ENCODE assay signal across 8 cellular contexts in genomic region chr22:50186181-50186731, GRCh38. TPM values are rescaled to one million over a fixed set of nuclear protein-coding genes. Genes with fewer than 3 reads are reported as not detected.
DNase-seq lines count a peak whose midpoint lies in the region; ATAC-seq and TF ChIP-seq lines count a peak whose summit lies in the region.

No MANE protein-coding gene starts in this region.

- no peak for DNase-seq in BE2C
- DNase-seq in MM.1S, result no peak
- no peak for DNase-seq in effector memory CD4-positive, alpha-beta T cell
- peak in 1 of 10 donors; percentile 31 for DNase-seq in naive thymus-derived CD8-positive, alpha-beta T cell
- DNase-seq in NCI-H128 (lab: John Stamatoyannopoulos, UW; ENCODE audit: unreplicated experiment), result no peak
- no peak for DNase-seq in NCI-H187 treated with DMSO at 0.1 percent for 48 hours (lab: John Stamatoyannopoulos, UW)
- no peak for DNase-seq in SIG-M5 treated with dmso at 0.1 percent for 504 hours (lab: John Stamatoyannopoulos, UW; ENCODE audit: unreplicated experiment)

- peak overlapping the region; percentile 71 for H3K27ac ChIP-seq in MM.1S (ENCODE audit: low read length)
- H3K27ac ChIP-seq in effector memory CD4-positive, alpha-beta T cell (ENCODE audit: insufficient read depth, low read length, poor library complexity, severe bottlenecking), result peak overlapping the region; percentile 70

- H3K36me3 ChIP-seq in BE2C, result no peaks in the 10 kb centered on the region; the same call in 1 of the 2 replicates
- H3K36me3 ChIP-seq in MM.1S (replicated peaks; ENCODE audit: insufficient read depth, low read length), result no peaks in the 10 kb centered on the region
- H3K36me3 ChIP-seq in effector memory CD4-positive, alpha-beta T cell (ENCODE audit: control insufficient read depth, insufficient read depth, low read length), result no peaks in the 10 kb centered on the region

- peak overlapping the region; percentile 89 for H3K9ac ChIP-seq in MM.1S (ENCODE audit: low read length)

- ATAC-seq in naive thymus-derived CD8-positive, alpha-beta T cell, result no peak
- ATAC-seq in HG03520 (IDR thresholded peaks at IDR 0.05; ENCODE audit: unreplicated experiment), result no peak

- H3K4me1 Mint-ChIP-seq in naive thymus-derived CD8-positive, alpha-beta T cell, result peaks cover 13 to 46% (median 36%) of the 10 kb centered on the region in 4 donors

- no peaks in the 10 kb centered on the region for H3K9me2 ChIP-seq in MM.1S (replicated peaks; ENCODE audit: insufficient read depth, low read length)

- peaks cover 42% of the 10 kb centered on the region for H3F3A ChIP-seq in MM.1S (ENCODE audit: insufficient read depth, low read length)

- peak overlapping the region; percentile 9; the same call in 1 of the 2 replicates for H2AFZ ChIP-seq in MM.1S (ENCODE audit: low read length)

- peak overlapping the region; percentile 83 to 97 (median 93) for H3K4me3 Mint-ChIP-seq in naive thymus-derived CD8-positive, alpha-beta T cell

- H3K27ac Mint-ChIP-seq in naive thymus-derived CD8-positive, alpha-beta T cell, result peak overlapping the region; percentile 86 to 100 (median 94)

- no peaks in the 10 kb centered on the region for H3K9me3 Mint-ChIP-seq in naive thymus-derived CD8-positive, alpha-beta T cell

- peaks cover 26% of the 10 kb centered on the region for H3K4me1 ChIP-seq in BE2C
- peaks cover 38% of the 10 kb centered on the region for H3K4me1 ChIP-seq in MM.1S (ENCODE audit: low read length)
- peaks cover 44% of the 10 kb centered on the region for H3K4me1 ChIP-seq in effector memory CD4-positive, alpha-beta T cell (ENCODE audit: control insufficient read depth, insufficient read depth, low read length, poor library complexity, severe bottlenecking)

- H3K27me3 Mint-ChIP-seq in naive thymus-derived CD8-positive, alpha-beta T cell, result no peaks in the 10 kb centered on the region

- H3K27me3 ChIP-seq in BE2C (no peaks in the 10 kb centered on the region), MM.1S (replicated peaks; ENCODE audit: insufficient read depth, low read length) (peaks cover 4% of the 10 kb centered on the region; the same call in 1 of the 2 replicates)
- H3K27me3 ChIP-seq in effector memory CD4-positive, alpha-beta T cell (replicated peaks; ENCODE audit: control insufficient read depth, insufficient read depth, low read length, poor library complexity, severe bottlenecking), result no peaks in the 10 kb centered on the region

- POLR2A ChIA-PET in naive thymus-derived CD8-positive, alpha-beta T cell (lab: Charles Lee), result interaction anchor here (0.6 to 1.1 kb wide), 6 partner anchors 8 to 255 kb away, joined by 3 to 4 read pairs (median 3); partner anchors contain the start of gene PIM3

- H3K36me3 Mint-ChIP-seq in naive thymus-derived CD8-positive, alpha-beta T cell, result no peaks in the 10 kb centered on the region

- H3K4me3 ChIP-seq in BE2C (ENCODE audit: low read depth, low read length) (peak overlapping the region; percentile 70), MM.1S (ENCODE audit: low read length) (peak overlapping the region; percentile 83)
- peak overlapping the region; percentile 69 for H3K4me3 ChIP-seq in effector memory CD4-positive, alpha-beta T cell (ENCODE audit: insufficient read depth, low read depth, low read length, poor library complexity, severe bottlenecking)

- H3K4me2 ChIP-seq in MM.1S (ENCODE audit: low read depth, low read length), result peak overlapping the region; percentile 89

- H3K79me2 ChIP-seq in MM.1S (ENCODE audit: low read length), result peaks cover 46% of the 10 kb centered on the region

- no peaks in the 10 kb centered on the region for H4K20me1 ChIP-seq in MM.1S (ENCODE audit: insufficient read depth, low read length)

- TF ChIP-seq CTCF in BE2C (IDR thresholded peaks at IDR 0.05; ENCODE audit: low read depth, low read length) (no peak), MM.1S (IDR thresholded peaks at IDR 0.05; ENCODE audit: low read length) (no peak)

- no peaks in the 10 kb centered on the region for H3K9me3 ChIP-seq in BE2C
- H3K9me3 ChIP-seq in MM.1S (replicated peaks; ENCODE audit: insufficient read depth, low read length), result no peaks in the 10 kb centered on the region
- H3K9me3 ChIP-seq in effector memory CD4-positive, alpha-beta T cell (ENCODE audit: control insufficient read depth, low read length), result no peaks in the 10 kb centered on the region

RNA-seq across cellular contexts. Expression of gene TRABD, which starts 0.5 kb away (rescaled TPM):
- 126 TPM for polyA plus RNA-seq in BE2C (2012; ENCODE audit: insufficient read depth, insufficient read length, low read depth)
- 100 to 1,000 TPM; 103 to 113 TPM for total RNA-seq in naive thymus-derived CD8-positive, alpha-beta T cell
- polyA plus RNA-seq in naive thymus-derived CD8-positive, alpha-beta T cell, result 10 to 100 TPM; 28.7 to 46.7 (median 31.2) TPM

RNA-seq across cellular contexts. Expression of gene SELENOO, which starts 14.6 kb away (rescaled TPM):
- 55.3 TPM for polyA plus RNA-seq in BE2C (2012; ENCODE audit: insufficient read depth, insufficient read length, low read depth)
- 10 to 100 TPM; 40.3 to 42.4 TPM for total RNA-seq in naive thymus-derived CD8-positive, alpha-beta T cell
- polyA plus RNA-seq in naive thymus-derived CD8-positive, alpha-beta T cell, result 1 to 10 TPM; 3.1 to 8.8 (median 5.2) TPM

RNA-seq across cellular contexts. Expression of gene PANX2, which starts 15.7 kb away (rescaled TPM):
- polyA plus RNA-seq in BE2C (2012; ENCODE audit: insufficient read depth, insufficient read length, low read depth), result 0.14 TPM
- under 1 TPM; 0.25 to 0.26 TPM for total RNA-seq in naive thymus-derived CD8-positive, alpha-beta T cell
- polyA plus RNA-seq in naive thymus-derived CD8-positive, alpha-beta T cell, result not detected

RNA-seq across cellular contexts. Expression of gene TUBGCP6, which starts 58.6 kb away (rescaled TPM):
- 80.6 TPM for polyA plus RNA-seq in BE2C (2012; ENCODE audit: insufficient read depth, insufficient read length, low read depth)
- total RNA-seq in naive thymus-derived CD8-positive, alpha-beta T cell, result 100 to 1,000 TPM; 153 to 156 TPM
- 10 to 100 TPM in 2 of 3 donors, 1 to 10 TPM in 1; 9.3 to 25.2 (median 17.3) TPM for polyA plus RNA-seq in naive thymus-derived CD8-positive, alpha-beta T cell
